Comparison of ENCODE assay signal across 1 cellular context in genomic region chr4:99403380-99404194, GRCh38.
TF ChIP-seq lines count a peak whose summit lies in the region.

No MANE protein-coding gene starts in this region.

TF ChIP-seq in HepG2, 621 proteins besides CTCF, POLR2A, EP300 and RAD21 (continued from another document and continues in another):
- TF ChIP-seq, protein P1, sequence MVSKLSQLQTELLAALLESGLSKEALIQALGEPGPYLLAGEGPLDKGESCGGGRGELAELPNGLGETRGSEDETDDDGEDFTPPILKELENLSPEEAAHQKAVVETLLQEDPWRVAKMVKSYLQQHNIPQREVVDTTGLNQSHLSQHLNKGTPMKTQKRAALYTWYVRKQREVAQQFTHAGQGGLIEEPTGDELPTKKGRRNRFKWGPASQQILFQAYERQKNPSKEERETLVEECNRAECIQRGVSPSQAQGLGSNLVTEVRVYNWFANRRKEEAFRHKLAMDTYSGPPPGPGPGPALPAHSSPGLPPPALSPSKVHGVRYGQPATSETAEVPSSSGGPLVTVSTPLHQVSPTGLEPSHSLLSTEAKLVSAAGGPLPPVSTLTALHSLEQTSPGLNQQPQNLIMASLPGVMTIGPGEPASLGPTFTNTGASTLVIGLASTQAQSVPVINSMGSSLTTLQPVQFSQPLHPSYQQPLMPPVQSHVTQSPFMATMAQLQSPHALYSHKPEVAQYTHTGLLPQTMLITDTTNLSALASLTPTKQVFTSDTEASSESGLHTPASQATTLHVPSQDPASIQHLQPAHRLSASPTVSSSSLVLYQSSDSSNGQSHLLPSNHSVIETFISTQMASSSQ (IDR thresholded peaks at IDR 0.05; ENCODE audit: low read depth), result peak; percentile 95
- TF ChIP-seq, protein P1 (CRISPR knock-in tag; IDR thresholded peaks at IDR 0.05; ENCODE audit: borderline replicate concordance), result peak; percentile 97
- TF ChIP-seq ESRRA (CRISPR knock-in tag; IDR thresholded peaks at IDR 0.05; ENCODE audit: low read depth) (0 out of 2 replicates have a peak, but pooled peaks have one; percentile 37), ZBTB26 (CRISPR knock-in tag; IDR thresholded peaks at IDR 0.05; ENCODE audit: borderline replicate concordance) (no peak), GABPA (IDR thresholded peaks at IDR 0.05; ENCODE audit: low read depth, low read length) (no peak), GABPA (CRISPR knock-in tag; IDR thresholded peaks at IDR 0.05; ENCODE audit: low read depth) (0 out of 2 replicates have a peak, but pooled peaks have one; percentile 13), ASH2L (IDR thresholded peaks at IDR 0.05; ENCODE audit: insufficient read length, low read depth, low read length) (peak; percentile 94), ZNF512 (CRISPR knock-in tag; IDR thresholded peaks at IDR 0.05) (no peak), ZNF12 (CRISPR knock-in tag; IDR thresholded peaks at IDR 0.05) (0 out of 2 replicates have a peak, but pooled peaks have one; percentile 57), POGZ (CRISPR knock-in tag; IDR thresholded peaks at IDR 0.05) (peak; percentile 82), NCOR1 (IDR thresholded peaks at IDR 0.05; ENCODE audit: borderline replicate concordance, low read length) (peak; percentile 89), ZNF205 (CRISPR knock-in tag; IDR thresholded peaks at IDR 0.05) (peak; percentile 81; the same call in 1 of the 2 replicates), ZFP90 (CRISPR knock-in tag; IDR thresholded peaks at IDR 0.05; ENCODE audit: borderline replicate concordance) (no peak), NR2C2 (CRISPR knock-in tag; IDR thresholded peaks at IDR 0.05; ENCODE audit: borderline replicate concordance) (peak; percentile 57; the same call in 1 of the 2 replicates), RCOR2 (CRISPR knock-in tag; IDR thresholded peaks at IDR 0.05) (no peak; the same call in 1 of the 2 replicates), HMGA1 (CRISPR knock-in tag; conservative IDR thresholded peaks at IDR 0.05) (no peak), ZFP36L1 (CRISPR knock-in tag; IDR thresholded peaks at IDR 0.05) (0 out of 2 replicates have a peak, but pooled peaks have one; percentile 41), JUND (CRISPR knock-in tag; IDR thresholded peaks at IDR 0.05) (0 out of 2 replicates have a peak, but pooled peaks have one; percentile 38), HMG20B (CRISPR knock-in tag; conservative IDR thresholded peaks at IDR 0.05) (no peak), ZBTB25 (CRISPR knock-in tag; IDR thresholded peaks at IDR 0.05) (no peak), NR2F2 (IDR thresholded peaks at IDR 0.05; ENCODE audit: borderline replicate concordance, low read depth) (peak; percentile 54; the same call in 1 of the 2 replicates), CEBPB (IDR thresholded peaks at IDR 0.05; ENCODE audit: borderline replicate concordance, low read depth, low read length) (peak; percentile 85), WIZ (CRISPR knock-in tag; IDR thresholded peaks at IDR 0.05) (no peak), POGK (CRISPR knock-in tag; conservative IDR thresholded peaks at IDR 0.05) (0 out of 2 replicates have a peak, but pooled peaks have one; percentile 20), PCBP2 (optimal IDR thresholded peaks at IDR 0.05; ENCODE audit: low read depth, low read length, poor library complexity, severe bottlenecking) (no peak), SMAD3 (CRISPR knock-in tag; IDR thresholded peaks at IDR 0.05) (peak; percentile 60; the same call in 1 of the 2 replicates), MEF2D (CRISPR knock-in tag; IDR thresholded peaks at IDR 0.05) (peak; percentile 61), HDAC6 (IDR thresholded peaks at IDR 0.05; ENCODE audit: low read depth, low read length) (no peak), STAG1 (CRISPR knock-in tag; IDR thresholded peaks at IDR 0.05) (peak; percentile 42; the same call in 1 of the 2 replicates), MIER3 (CRISPR knock-in tag; IDR thresholded peaks at IDR 0.05; ENCODE audit: borderline replicate concordance) (peak; percentile 75; the same call in 1 of the 2 replicates), FOSL2 (CRISPR knock-in tag; IDR thresholded peaks at IDR 0.05) (peak; percentile 32; the same call in 1 of the 2 replicates), ZNF775 (CRISPR knock-in tag; IDR thresholded peaks at IDR 0.05; ENCODE audit: borderline replicate concordance) (0 out of 2 replicates have a peak, but pooled peaks have one; percentile 3)
- TF ChIP-seq, protein P2, sequence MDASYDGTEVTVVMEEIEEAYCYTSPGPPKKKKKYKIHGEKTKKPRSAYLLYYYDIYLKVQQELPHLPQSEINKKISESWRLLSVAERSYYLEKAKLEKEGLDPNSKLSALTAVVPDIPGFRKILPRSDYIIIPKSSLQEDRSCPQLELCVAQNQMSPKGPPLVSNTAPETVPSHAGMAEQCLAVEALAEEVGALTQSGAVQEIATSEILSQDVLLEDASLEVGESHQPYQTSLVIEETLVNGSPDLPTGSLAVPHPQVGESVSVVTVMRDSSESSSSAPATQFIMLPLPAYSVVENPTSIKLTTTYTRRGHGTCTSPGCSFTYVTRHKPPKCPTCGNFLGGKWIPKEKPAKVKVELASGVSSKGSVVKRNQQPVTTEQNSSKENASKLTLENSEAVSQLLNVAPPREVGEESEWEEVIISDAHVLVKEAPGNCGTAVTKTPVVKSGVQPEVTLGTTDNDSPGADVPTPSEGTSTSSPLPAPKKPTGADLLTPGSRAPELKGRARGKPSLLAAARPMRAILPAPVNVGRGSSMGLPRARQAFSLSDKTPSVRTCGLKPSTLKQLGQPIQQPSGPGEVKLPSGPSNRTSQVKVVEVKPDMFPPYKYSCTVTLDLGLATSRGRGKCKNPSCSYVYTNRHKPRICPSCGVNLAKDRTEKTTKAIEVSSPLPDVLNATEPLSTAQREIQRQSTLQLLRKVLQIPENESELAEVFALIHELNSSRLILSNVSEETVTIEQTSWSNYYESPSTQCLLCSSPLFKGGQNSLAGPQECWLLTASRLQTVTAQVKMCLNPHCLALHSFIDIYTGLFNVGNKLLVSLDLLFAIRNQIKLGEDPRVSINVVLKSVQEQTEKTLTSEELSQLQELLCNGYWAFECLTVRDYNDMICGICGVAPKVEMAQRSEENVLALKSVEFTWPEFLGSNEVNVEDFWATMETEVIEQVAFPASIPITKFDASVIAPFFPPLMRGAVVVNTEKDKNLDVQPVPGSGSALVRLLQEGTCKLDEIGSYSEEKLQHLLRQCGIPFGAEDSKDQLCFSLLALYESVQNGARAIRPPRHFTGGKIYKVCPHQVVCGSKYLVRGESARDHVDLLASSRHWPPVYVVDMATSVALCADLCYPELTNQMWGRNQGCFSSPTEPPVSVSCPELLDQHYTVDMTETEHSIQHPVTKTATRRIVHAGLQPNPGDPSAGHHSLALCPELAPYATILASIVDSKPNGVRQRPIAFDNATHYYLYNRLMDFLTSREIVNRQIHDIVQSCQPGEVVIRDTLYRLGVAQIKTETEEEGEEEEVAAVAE (CRISPR knock-in tag; IDR thresholded peaks at IDR 0.05; ENCODE audit: borderline replicate concordance), result 0 out of 2 replicates have a peak, but pooled peaks have one; percentile 32
- TF ChIP-seq, protein P3, sequence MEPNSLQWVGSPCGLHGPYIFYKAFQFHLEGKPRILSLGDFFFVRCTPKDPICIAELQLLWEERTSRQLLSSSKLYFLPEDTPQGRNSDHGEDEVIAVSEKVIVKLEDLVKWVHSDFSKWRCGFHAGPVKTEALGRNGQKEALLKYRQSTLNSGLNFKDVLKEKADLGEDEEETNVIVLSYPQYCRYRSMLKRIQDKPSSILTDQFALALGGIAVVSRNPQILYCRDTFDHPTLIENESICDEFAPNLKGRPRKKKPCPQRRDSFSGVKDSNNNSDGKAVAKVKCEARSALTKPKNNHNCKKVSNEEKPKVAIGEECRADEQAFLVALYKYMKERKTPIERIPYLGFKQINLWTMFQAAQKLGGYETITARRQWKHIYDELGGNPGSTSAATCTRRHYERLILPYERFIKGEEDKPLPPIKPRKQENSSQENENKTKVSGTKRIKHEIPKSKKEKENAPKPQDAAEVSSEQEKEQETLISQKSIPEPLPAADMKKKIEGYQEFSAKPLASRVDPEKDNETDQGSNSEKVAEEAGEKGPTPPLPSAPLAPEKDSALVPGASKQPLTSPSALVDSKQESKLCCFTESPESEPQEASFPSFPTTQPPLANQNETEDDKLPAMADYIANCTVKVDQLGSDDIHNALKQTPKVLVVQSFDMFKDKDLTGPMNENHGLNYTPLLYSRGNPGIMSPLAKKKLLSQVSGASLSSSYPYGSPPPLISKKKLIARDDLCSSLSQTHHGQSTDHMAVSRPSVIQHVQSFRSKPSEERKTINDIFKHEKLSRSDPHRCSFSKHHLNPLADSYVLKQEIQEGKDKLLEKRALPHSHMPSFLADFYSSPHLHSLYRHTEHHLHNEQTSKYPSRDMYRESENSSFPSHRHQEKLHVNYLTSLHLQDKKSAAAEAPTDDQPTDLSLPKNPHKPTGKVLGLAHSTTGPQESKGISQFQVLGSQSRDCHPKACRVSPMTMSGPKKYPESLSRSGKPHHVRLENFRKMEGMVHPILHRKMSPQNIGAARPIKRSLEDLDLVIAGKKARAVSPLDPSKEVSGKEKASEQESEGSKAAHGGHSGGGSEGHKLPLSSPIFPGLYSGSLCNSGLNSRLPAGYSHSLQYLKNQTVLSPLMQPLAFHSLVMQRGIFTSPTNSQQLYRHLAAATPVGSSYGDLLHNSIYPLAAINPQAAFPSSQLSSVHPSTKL (CRISPR knock-in tag; IDR thresholded peaks at IDR 0.05), result peak; percentile 88
- TF ChIP-seq, protein P4, sequence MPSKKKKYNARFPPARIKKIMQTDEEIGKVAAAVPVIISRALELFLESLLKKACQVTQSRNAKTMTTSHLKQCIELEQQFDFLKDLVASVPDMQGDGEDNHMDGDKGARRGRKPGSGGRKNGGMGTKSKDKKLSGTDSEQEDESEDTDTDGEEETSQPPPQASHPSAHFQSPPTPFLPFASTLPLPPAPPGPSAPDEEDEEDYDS (CRISPR knock-in tag; IDR thresholded peaks at IDR 0.05), result peak; percentile 66
- TF ChIP-seq, protein P5, sequence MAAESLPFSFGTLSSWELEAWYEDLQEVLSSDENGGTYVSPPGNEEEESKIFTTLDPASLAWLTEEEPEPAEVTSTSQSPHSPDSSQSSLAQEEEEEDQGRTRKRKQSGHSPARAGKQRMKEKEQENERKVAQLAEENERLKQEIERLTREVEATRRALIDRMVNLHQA (CRISPR knock-in tag; IDR thresholded peaks at IDR 0.05), result peak; percentile 38; the same call in 1 of the 2 replicates
